Comparison of ENCODE assay signal across 18 cellular contexts in the genomic region with DNA sequence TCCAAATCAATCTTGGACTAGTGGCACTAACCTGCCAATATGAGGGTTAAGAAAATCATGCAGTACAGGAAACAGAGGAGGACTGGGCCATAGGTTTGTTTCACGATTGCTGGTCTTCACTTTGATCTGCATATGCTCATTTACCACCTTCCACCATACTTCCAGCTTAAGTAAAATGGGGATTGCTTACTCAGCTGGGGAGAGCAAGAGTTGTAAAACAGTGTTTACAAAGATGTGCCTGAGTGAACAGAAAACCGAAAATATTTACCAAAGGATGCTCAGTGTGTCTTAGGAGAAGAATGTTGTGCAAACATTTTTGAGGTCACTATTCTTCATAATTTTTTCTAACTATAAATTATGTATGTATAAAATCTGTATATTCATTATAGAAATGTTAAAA.
DNase-seq lines count a peak whose midpoint lies in the region; ATAC-seq and TF ChIP-seq lines count a peak whose summit lies in the region.
"Had no signal": no experiment of that assay in that cellular context is flagged by ENCODE, and none has a peak within 500 bp of the region (broad histone marks: within the 10 kb centered on the region; RNA-seq: fewer than 3 reads in every experiment).

No MANE protein-coding gene starts in this region.

- H3K9me3 ChIP-seq in Panc1 (ENCODE audit: control insufficient read depth, insufficient read depth, low read depth, low read length) = no peaks in the 10 kb centered on the region
- H3K9me3 ChIP-seq in left lung = no peaks in the 10 kb centered on the region
- H3K9me3 ChIP-seq in right cardiac atrium (ENCODE audit: control insufficient read depth, low read length) = peaks cover 5% of the 10 kb centered on the region
- H3K9me3 ChIP-seq: thoracic aorta had no signal

- POLR2A ChIA-PET in Panc1 (lab: Charles Lee) = no interaction called here

- DNase-seq in DMS153 (lab: John Stamatoyannopoulos, UW) (peak; percentile 53), LNCaP clone FGC (ENCODE audit: low read depth) (peak; percentile 75), Panc1 (ENCODE audit: low read depth, low spot score) (no peak), left lung (no peak), brain microvascular endothelial cell (no peak), right cardiac atrium (no peak), KBM-7 (no peak)
- no peak for DNase-seq in effector CD8-positive, alpha-beta T cell (lab: John Stamatoyannopoulos, UW)
- DNase-seq: activated CD4-positive, alpha-beta T cell treated with anti-CD3 and anti-CD28 coated beads, Interleukin-2, amount 10 ng/mL, durations not matched to agents 24 days and 14 days; activated naive CD4-positive, alpha-beta T cell treated with Interleukin-2 at 50 U/mL for 16 hours; activated T-cell treated with anti-CD3 and anti-CD28 coated beads for 4 hours; left ventricle myocardium superior; MV-4-11; NCI-H226; posterior cingulate gyrus; small intestine had no signal

- no TSS peak for BruUV-seq in Panc1 (replicated peaks; lab: Mats Ljungman, UMichigan)

- TF ChIP-seq CTCF in LNCaP clone FGC (IDR thresholded peaks at IDR 0.05; ENCODE audit: control insufficient read depth, extremely low read depth, insufficient read depth) = no peak
- TF ChIP-seq CTCF in Panc1 (IDR thresholded peaks at IDR 0.05) = no peak
- no peak for TF ChIP-seq CTCF in left lung (IDR thresholded peaks at IDR 0.05)
- no peak for TF ChIP-seq CTCF in brain microvascular endothelial cell (IDR thresholded peaks at IDR 0.05; ENCODE audit: low read depth, low read length, missing control alignments)

- CTCF ChIA-PET in Panc1 (lab: Charles Lee) = interaction anchor here (0.7 kb wide), 2 partner anchors 8 to 15 kb away, joined by 3 to 4 read pairs; no protein-coding TSS in a partner anchor

- H3K4me3 ChIP-seq in LNCaP clone FGC (ENCODE audit: low read depth, low read length) = peak overlapping the region; percentile 33
- peak overlapping the region in 1 of 2 experiments; percentile 34; a peak in 3 of 4 replicates for H3K4me3 ChIP-seq in Panc1 (ENCODE audit: low read depth in 2 of 2, low read length in 2 of 2)
- H3K4me3 ChIP-seq in left lung = no peak overlapping the region
- no peak overlapping the region for H3K4me3 ChIP-seq in brain microvascular endothelial cell (ENCODE audit: low read depth, low read length)
- no peak overlapping the region for H3K4me3 ChIP-seq in right cardiac atrium (ENCODE audit: low read length)
- H3K4me3 ChIP-seq: thoracic aorta had no signal

- H3K27ac ChIP-seq in Panc1 (ENCODE audit: low read length) (peak overlapping the region; percentile 99), left lung (peak overlapping the region; percentile 35 to 61), brain microvascular endothelial cell (no peak overlapping the region), right cardiac atrium (ENCODE audit: low read length) (no peak overlapping the region)
- H3K27ac ChIP-seq: thoracic aorta had no signal

- H3K36me3 ChIP-seq in Panc1 (ENCODE audit: control insufficient read depth, insufficient read depth, low read length) (no peaks in the 10 kb centered on the region), left lung (no peaks in the 10 kb centered on the region), brain microvascular endothelial cell (replicated peaks) (no peaks in the 10 kb centered on the region)
- H3K36me3 ChIP-seq: thoracic aorta had no signal

- no peaks in the 10 kb centered on the region for H3K27me3 ChIP-seq in Panc1 (ENCODE audit: control insufficient read depth, insufficient read depth, low read length)
- peaks cover 0 to 39% of the 10 kb centered on the region in 2 donors for H3K27me3 ChIP-seq in left lung
- no peaks in the 10 kb centered on the region for H3K27me3 ChIP-seq in brain microvascular endothelial cell (replicated peaks)
- no peaks in the 10 kb centered on the region for H3K27me3 ChIP-seq in right cardiac atrium (ENCODE audit: control insufficient read depth, insufficient read depth)

- H3K4me1 ChIP-seq in Panc1 (ENCODE audit: control insufficient read depth, insufficient read depth, low read length) = peaks cover 77% of the 10 kb centered on the region
- peaks cover 0 to 25% of the 10 kb centered on the region in 2 donors for H3K4me1 ChIP-seq in left lung
- peaks cover 4% of the 10 kb centered on the region for H3K4me1 ChIP-seq in right cardiac atrium (ENCODE audit: control insufficient read depth, insufficient read depth, low read length)

- WGBS in right cardiac atrium = 59% methylated on average over 2 of the region's 2 CpGs

- in situ Hi-C loops in Panc1 (cut with HindIII; ENCODE audit: low pct_unique_long_range_greater_than_20kb, low sequenced_read_pairs) (no loop called here), brain microvascular endothelial cell (cut with HindIII; ENCODE audit: low pct_ligation_motif_present, low sequenced_read_pairs) (loop anchor here (25.0 kb wide), 1 partner anchor 328 kb away; no protein-coding TSS in a partner anchor), KBM-7 (cut with MboI; ENCODE audit: low pct_unique_long_range_greater_than_20kb, low sequenced_read_pairs) (no loop called here)

- intact Hi-C loops in Panc1 (cut with micrococcal nuclease; ENCODE audit: unreplicated experiment) (no loop called here), left lung (cut with DNase I) (loop anchor here in 1 of 2 donors (10.0 kb wide), 1 partner anchor 265 kb away; no protein-coding TSS in a partner anchor), right cardiac atrium (cut with DNase I) (loop anchor here in 1 of 4 donors (10.0 kb wide), 1 partner anchor 265 kb away; no protein-coding TSS in a partner anchor)

- ATAC-seq in Panc1 (no peak), left lung (no peak), right cardiac atrium (no peak)
- ATAC-seq: left ventricle myocardium superior, SK-N-SH treated with all-trans-retinoic acid at 6 μM for 48 hours had no signal

Comparison
In these comparisons a context has a peak if more than half of its experiments do, and no peak if none do; other contexts are left out.
1. DNase-seq: peak in DMS153 (single experiment) and LNCaP clone FGC (single experiment); none in Panc1 (single experiment), left lung (0 of 2), brain microvascular endothelial cell (single experiment), right cardiac atrium (0 of 3), KBM-7 (single experiment) and effector CD8-positive, alpha-beta T cell (single experiment).
2. H3K27ac ChIP-seq: peak in Panc1 (single experiment) and left lung (2 of 2); none in brain microvascular endothelial cell (single experiment) and right cardiac atrium (single experiment).